8 cellular contexts compared by ENCODE assay signal in genomic region chr16:87463722-87464690, GRCh38. TPM values are rescaled to one million over a fixed set of nuclear protein-coding genes. Genes with fewer than 3 reads are reported as not detected.
DNase-seq lines count a peak whose midpoint lies in the region; ATAC-seq and TF ChIP-seq lines count a peak whose summit lies in the region.

No MANE protein-coding gene starts in this region.

- peak in 2 of 4 donors; percentile 32 to 38 for TF ChIP-seq EP300 in upper lobe of left lung (IDR thresholded peaks at IDR 0.05)

- peaks cover 0 to 9% (median 7%) of the 10 kb centered on the region in 4 donors for H3K36me3 ChIP-seq in upper lobe of left lung

- TF ChIP-seq CTCF in dorsolateral prefrontal cortex (IDR thresholded peaks at IDR 0.05 in 54 of 56, conservative IDR thresholded peaks at IDR 0.05 in 2 of 56; ENCODE audit: low read depth in 1 of 56, partially characterized antibody in 56 of 56): no peak
- TF ChIP-seq CTCF in upper lobe of left lung (IDR thresholded peaks at IDR 0.05): no peak

- intact Hi-C loops in dorsolateral prefrontal cortex (cut with DNase I): no loop called here

- ATAC-seq in naive B cell (ENCODE audit: low read depth in 2 of 2): peak; percentile 76 to 83
- peak; percentile 68 to 72 for ATAC-seq in upper lobe of left lung (ENCODE audit: low FRiP score in 2 of 2)

- no peaks in the 10 kb centered on the region for H3K9me3 ChIP-seq in upper lobe of left lung

- peak overlapping the region; percentile 73 for H3K4me3 Mint-ChIP-seq in T-helper 2 cell treated with Interferon-gamma antibody and Interleukin-4, amounts not matched to agents 5 μg/mL and 100 μg/mL, for 36 hours
- H3K4me3 Mint-ChIP-seq in naive B cell: peak overlapping the region in 5 of 8 donors; percentile 36 to 79 (median 49)

- H3K27me3 ChIP-seq in dorsolateral prefrontal cortex: no peaks in the 10 kb centered on the region
- no peaks in the 10 kb centered on the region for H3K27me3 ChIP-seq in upper lobe of left lung

- H3K4me3 ChIP-seq in dorsolateral prefrontal cortex: peak overlapping the region in 23 of 59 donors; percentile 2 to 45 (median 20)
- peak overlapping the region in 3 of 4 donors; percentile 0 to 21 (median 5) for H3K4me3 ChIP-seq in upper lobe of left lung

- H3K4me1 Mint-ChIP-seq in T-helper 2 cell treated with Interferon-gamma antibody and Interleukin-4, amounts not matched to agents 5 μg/mL and 100 μg/mL, for 36 hours (ENCODE audit: low read depth): peaks cover 21% of the 10 kb centered on the region
- peaks cover 17 to 25% (median 18%) of the 10 kb centered on the region in 3 donors for H3K4me1 Mint-ChIP-seq in naive B cell

- peaks cover 56 to 63% (median 59%) of the 10 kb centered on the region in 4 donors for H3K4me1 ChIP-seq in upper lobe of left lung

- 47 to 51% methylated on average over 17 to 22 of the region's 22 CpGs for WGBS in upper lobe of left lung, 2 donors

- H3K9me3 Mint-ChIP-seq in T-helper 2 cell treated with Interferon-gamma antibody and Interleukin-4, amounts not matched to agents 5 μg/mL and 100 μg/mL, for 36 hours: no peaks in the 10 kb centered on the region
- no peaks in the 10 kb centered on the region for H3K9me3 Mint-ChIP-seq in naive B cell

- DNase-seq in activated T-cell treated with anti-CD3 and anti-CD28 coated beads for 24 hours (ENCODE audit: low read depth) (peak; percentile 37), activated T-cell treated with anti-CD3 and anti-CD28 coated beads for 4 hours (no peak), dorsolateral prefrontal cortex (peak in 1 of 10 donors; percentile 21), naive B cell (peak; percentile 12), upper lobe of left lung (peak in 1 of 2 donors; percentile 70), NCI-H510A (lab: John Stamatoyannopoulos, UW) (no peak), DMS79 (lab: John Stamatoyannopoulos, UW) (no peak)
- peak; percentile 62 for DNase-seq in T-helper 2 cell treated with Interferon-gamma antibody and Interleukin-4, amounts not matched to agents 5 μg/mL and 100 μg/mL, for 36 hours (ENCODE audit: low spot score)

- H3K36me3 Mint-ChIP-seq in T-helper 2 cell treated with Interferon-gamma antibody and Interleukin-4, amounts not matched to agents 5 μg/mL and 100 μg/mL, for 36 hours (ENCODE audit: low read depth): no peaks in the 10 kb centered on the region
- H3K36me3 Mint-ChIP-seq in naive B cell: no peaks in the 10 kb centered on the region

- H3K27ac ChIP-seq in dorsolateral prefrontal cortex: peak overlapping the region in 58 of 59 donors; percentile 19 to 94 (median 83)
- peak overlapping the region; percentile 91 to 95 (median 93) for H3K27ac ChIP-seq in upper lobe of left lung

- no peak for TF ChIP-seq POLR2A in upper lobe of left lung (IDR thresholded peaks at IDR 0.05)

- peak overlapping the region; percentile 13 for H3K27ac Mint-ChIP-seq in T-helper 2 cell treated with Interferon-gamma antibody and Interleukin-4, amounts not matched to agents 5 μg/mL and 100 μg/mL, for 36 hours
- H3K27ac Mint-ChIP-seq in naive B cell: peak overlapping the region in 3 of 6 donors; percentile 20 to 77 (median 58)

- no peaks in the 10 kb centered on the region for H3K27me3 Mint-ChIP-seq in T-helper 2 cell treated with Interferon-gamma antibody and Interleukin-4, amounts not matched to agents 5 μg/mL and 100 μg/mL, for 36 hours (ENCODE audit: low read depth)
- peaks cover 0 to 21% (median 0%) of the 10 kb centered on the region in 3 donors for H3K27me3 Mint-ChIP-seq in naive B cell

RNA-seq across cellular contexts. Expression of gene ZCCHC14, which starts 28.8 kb away (rescaled TPM):
- total RNA-seq in dorsolateral prefrontal cortex (10 to 100 TPM; 25.1 to 60.3 (median 37.0) TPM), upper lobe of left lung (10 to 100 TPM; 17.2 to 35.3 (median 26.3) TPM)
- under 1 TPM in 5 of 6 donors, not detected in 1; 0.03 to 0.31 (median 0.20) TPM for polyA plus RNA-seq in naive B cell (ENCODE audit: low read depth in 6 of 6)

Comparison
In these comparisons a context has a peak if more than half of its experiments do, and no peak if none do; other contexts are left out.
1. DNase-seq: peak in activated T-cell treated with anti-CD3 and anti-CD28 coated beads for 24 hours (single experiment), T-helper 2 cell treated with Interferon-gamma antibody and Interleukin-4, amounts not matched to agents 5 μg/mL and 100 μg/mL, for 36 hours (single experiment) and naive B cell (single experiment); none in activated T-cell treated with anti-CD3 and anti-CD28 coated beads for 4 hours (single experiment), NCI-H510A (single experiment) and DMS79 (single experiment).